Comparison of ENCODE assay signal across 17 cellular contexts in genomic region chr5:156208271-156208670, GRCh38.
DNase-seq lines count a peak whose midpoint lies in the region; ATAC-seq, FAIRE-seq and TF ChIP-seq lines count a peak whose summit lies in the region.
"Had no signal": no experiment of that assay in that cellular context is flagged by ENCODE, and none has a peak within 500 bp of the region (broad histone marks: within the 10 kb centered on the region; RNA-seq: fewer than 3 reads in every experiment).

No MANE protein-coding gene starts in this region.

- H3K4me2 ChIP-seq in HepG2 (ENCODE audit: low read depth, low read length) = no peak overlapping the region

- DNase-seq in HepG2 (ENCODE audit: low spot score) (no peak), right lobe of liver (no peak), glomerular visceral epithelial cell (ENCODE audit: extremely low spot score) (peak; percentile 16), WERI-Rb-1 (no peak), DMS153 (lab: John Stamatoyannopoulos, UW) (no peak), ovary (no peak)
- DNase-seq in activated effector memory CD4-positive, alpha-beta T cell treated with anti-CD3 and anti-CD28 coated beads, Interleukin-2, amount 50 U/mL, for 16 hours = no peak
- DNase-seq: activated B cell treated with CpG ODN at 0.5 μM for 24 hours; activated naive CD4-positive, alpha-beta T cell treated with anti-CD3 and anti-CD28 coated beads for 36 hours; GOT3; NCI-H1417 treated with DMSO at 0.1 percent for 48 hours; NCI-H446; sigmoid colon; SW 1271; tibial artery had no signal

- intact Hi-C loops in HepG2 (cut with micrococcal nuclease; ENCODE audit: unreplicated experiment) (no loop called here), right lobe of liver (cut with DNase I) (no loop called here), ovary (cut with DNase I) (loop anchor here in 1 of 4 donors (10.0 kb wide), 1 partner anchor 763 kb away; no protein-coding TSS in a partner anchor)

- H3K27me3 ChIP-seq in HepG2 (ENCODE audit: control insufficient read depth in 1 of 2, insufficient read depth in 2 of 2, low read length in 2 of 2) = no peaks in the 10 kb centered on the region
- no peaks in the 10 kb centered on the region for H3K27me3 ChIP-seq in right lobe of liver
- H3K27me3 ChIP-seq in WERI-Rb-1 (ENCODE audit: insufficient read depth, low read depth, severe bottlenecking) = no peaks in the 10 kb centered on the region
- H3K27me3 ChIP-seq in ovary = no peaks in the 10 kb centered on the region
- H3K27me3 ChIP-seq: sigmoid colon, tibial artery had no signal

- no peak overlapping the region for H2AFZ ChIP-seq in HepG2 (ENCODE audit: low read length)

- no peak for TF ChIP-seq RAD21 in HepG2 (CRISPR knock-in tag; IDR thresholded peaks at IDR 0.05)

- FAIRE-seq in HepG2 (lab: Jason Lieb, UNC) = no peak

- no peak overlapping the region for H3K4me3 ChIP-seq in HepG2 (replicated peaks in 1 of 3; ENCODE audit: insufficient read depth in 1 of 3, low read depth in 2 of 3, low read length in 3 of 3)
- no peak overlapping the region for H3K4me3 ChIP-seq in right lobe of liver
- H3K4me3 ChIP-seq in WERI-Rb-1 (ENCODE audit: low read depth, low read length) = no peak overlapping the region
- no peak overlapping the region for H3K4me3 ChIP-seq in ovary
- H3K4me3 ChIP-seq: sigmoid colon, tibial artery had no signal

- no peaks in the 10 kb centered on the region for H4K20me1 ChIP-seq in HepG2 (ENCODE audit: insufficient read depth, low read length)

- H3K36me3 ChIP-seq in HepG2 (replicated peaks in 1 of 2; ENCODE audit: control insufficient read depth in 1 of 2, insufficient read depth in 2 of 2, low read length in 2 of 2) (no peaks in the 10 kb centered on the region), right lobe of liver (no peaks in the 10 kb centered on the region), WERI-Rb-1 (no peaks in the 10 kb centered on the region), ovary (no peaks in the 10 kb centered on the region)
- H3K36me3 ChIP-seq: sigmoid colon, tibial artery had no signal

- CTCF ChIA-PET in HepG2 (lab: Yijun Ruan, JAX; ENCODE audit: low intra/inter-chr PET ratio, low total read pairs) = no interaction called here

- BruUV-seq in HepG2 (replicated peaks; lab: Mats Ljungman, UMichigan) = no TSS peak

- no peaks in the 10 kb centered on the region for H3K79me2 ChIP-seq in HepG2 (ENCODE audit: insufficient read depth, low read length)

- TF ChIP-seq EP300 in HepG2 (IDR thresholded peaks at IDR 0.05; ENCODE audit: low read depth in 2 of 2, low read length in 2 of 2) (no peak), HepG2 (CRISPR knock-in tag; IDR thresholded peaks at IDR 0.05; ENCODE audit: borderline replicate concordance) (no peak), ovary (IDR thresholded peaks at IDR 0.05) (no peak)

- H3K9ac ChIP-seq in HepG2 (ENCODE audit: insufficient read depth, low read depth, low read length) = no peak overlapping the region

- in situ Hi-C loops in HepG2 (cut with HindIII; ENCODE audit: extremely low pct_ligation_motif_present, low pct_unique_long_range_greater_than_20kb) = no loop called here

- TF ChIP-seq CTCF in HepG2 (CRISPR knock-in tag; IDR thresholded peaks at IDR 0.05) (no peak), right lobe of liver (IDR thresholded peaks at IDR 0.05) (no peak), WERI-Rb-1 (IDR thresholded peaks at IDR 0.05; ENCODE audit: low read depth, low read length) (no peak), ovary (IDR thresholded peaks at IDR 0.05) (no peak)

- POLR2A ChIA-PET in HepG2 (lab: Yijun Ruan, JAX) = no interaction called here

- H3K27ac ChIP-seq in HepG2 (ENCODE audit: extremely low read length, insufficient read depth, low read length) (no peak overlapping the region), right lobe of liver (no peak overlapping the region), WERI-Rb-1 (no peak overlapping the region), ovary (no peak overlapping the region)
- H3K27ac ChIP-seq: sigmoid colon, tibial artery had no signal

- ATAC-seq in HepG2 (no peak), right lobe of liver (no peak)

- peaks cover 37% of the 10 kb centered on the region for H3K9me3 ChIP-seq in HepG2 (ENCODE audit: low read length)
- H3K9me3 ChIP-seq in right lobe of liver = no peaks in the 10 kb centered on the region
- peaks cover 2% of the 10 kb centered on the region for H3K9me3 ChIP-seq in WERI-Rb-1 (ENCODE audit: severe bottlenecking)
- H3K9me3 ChIP-seq in ovary = no peaks in the 10 kb centered on the region
- H3K9me3 ChIP-seq: Caco-2 had no signal

- TF ChIP-seq POLR2A in HepG2 (IDR thresholded peaks at IDR 0.05; ENCODE audit: insufficient read depth in 1 of 2, low read depth in 2 of 2, low read length in 2 of 2) = no peak
- TF ChIP-seq POLR2A in right lobe of liver (IDR thresholded peaks at IDR 0.05) = no peak
- no peak for TF ChIP-seq POLR2A in ovary (IDR thresholded peaks at IDR 0.05)

- H3K4me1 ChIP-seq in HepG2 (ENCODE audit: insufficient read depth, low read length) (no peaks in the 10 kb centered on the region), right lobe of liver (no peaks in the 10 kb centered on the region), ovary (ENCODE audit: insufficient read depth) (no peaks in the 10 kb centered on the region)
- H3K4me1 ChIP-seq: Caco-2, sigmoid colon, tibial artery had no signal

TF ChIP-seq in HepG2, 621 proteins besides CTCF, POLR2A, EP300 and RAD21 (continues in another document):
- TF ChIP-seq, protein P1, sequence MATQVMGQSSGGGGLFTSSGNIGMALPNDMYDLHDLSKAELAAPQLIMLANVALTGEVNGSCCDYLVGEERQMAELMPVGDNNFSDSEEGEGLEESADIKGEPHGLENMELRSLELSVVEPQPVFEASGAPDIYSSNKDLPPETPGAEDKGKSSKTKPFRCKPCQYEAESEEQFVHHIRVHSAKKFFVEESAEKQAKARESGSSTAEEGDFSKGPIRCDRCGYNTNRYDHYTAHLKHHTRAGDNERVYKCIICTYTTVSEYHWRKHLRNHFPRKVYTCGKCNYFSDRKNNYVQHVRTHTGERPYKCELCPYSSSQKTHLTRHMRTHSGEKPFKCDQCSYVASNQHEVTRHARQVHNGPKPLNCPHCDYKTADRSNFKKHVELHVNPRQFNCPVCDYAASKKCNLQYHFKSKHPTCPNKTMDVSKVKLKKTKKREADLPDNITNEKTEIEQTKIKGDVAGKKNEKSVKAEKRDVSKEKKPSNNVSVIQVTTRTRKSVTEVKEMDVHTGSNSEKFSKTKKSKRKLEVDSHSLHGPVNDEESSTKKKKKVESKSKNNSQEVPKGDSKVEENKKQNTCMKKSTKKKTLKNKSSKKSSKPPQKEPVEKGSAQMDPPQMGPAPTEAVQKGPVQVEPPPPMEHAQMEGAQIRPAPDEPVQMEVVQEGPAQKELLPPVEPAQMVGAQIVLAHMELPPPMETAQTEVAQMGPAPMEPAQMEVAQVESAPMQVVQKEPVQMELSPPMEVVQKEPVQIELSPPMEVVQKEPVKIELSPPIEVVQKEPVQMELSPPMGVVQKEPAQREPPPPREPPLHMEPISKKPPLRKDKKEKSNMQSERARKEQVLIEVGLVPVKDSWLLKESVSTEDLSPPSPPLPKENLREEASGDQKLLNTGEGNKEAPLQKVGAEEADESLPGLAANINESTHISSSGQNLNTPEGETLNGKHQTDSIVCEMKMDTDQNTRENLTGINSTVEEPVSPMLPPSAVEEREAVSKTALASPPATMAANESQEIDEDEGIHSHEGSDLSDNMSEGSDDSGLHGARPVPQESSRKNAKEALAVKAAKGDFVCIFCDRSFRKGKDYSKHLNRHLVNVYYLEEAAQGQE (IDR thresholded peaks at IDR 0.05; ENCODE audit: borderline replicate concordance in 1 of 2, low read depth in 1 of 2, low read length in 2 of 2) = peak; percentile 6 to 89; a peak in 3 of 4 replicates
- TF ChIP-seq SNRNP70 (IDR thresholded peaks at IDR 0.05; ENCODE audit: low read depth, low read length) = no peak

TF ChIP-seq in PFSK-1, 5 proteins besides CTCF, POLR2A, EP300 and RAD21:
- TF ChIP-seq FOXP2 (optimal IDR thresholded peaks at IDR 0.05; ENCODE audit: borderline replicate concordance, extremely low read depth, extremely low read length, insufficient read depth) (no peak), POLR2AphosphoS5 (IDR thresholded peaks at IDR 0.05; ENCODE audit: low read depth, low read length) (no peak), SIN3A (IDR thresholded peaks at IDR 0.05; ENCODE audit: borderline replicate concordance, insufficient read depth, low read length) (no peak)
- TF ChIP-seq, protein P1 (IDR thresholded peaks at IDR 0.05; ENCODE audit: insufficient read depth in 1 of 2, low read depth in 2 of 2, low read length in 2 of 2) = peak; percentile 88 to 96
